Comparison of ENCODE assay signal across 1 cellular context in genomic region chr1:11881749-11882441, GRCh38.
TF ChIP-seq lines count a peak whose summit lies in the region.

No MANE protein-coding gene starts in this region.

TF ChIP-seq in WTC11, 78 proteins besides CTCF, POLR2A, EP300 and RAD21 (continued from another document):
- no peak for TF ChIP-seq PRRX2 (CRISPR knock-in tag; IDR thresholded peaks at IDR 0.05)
- no peak for TF ChIP-seq KAT7 (CRISPR knock-in tag; IDR thresholded peaks at IDR 0.05; ENCODE audit: borderline replicate concordance)
- no peak for TF ChIP-seq E2F5 (CRISPR knock-in tag; IDR thresholded peaks at IDR 0.05)
- no peak for TF ChIP-seq TEAD1 (CRISPR knock-in tag; IDR thresholded peaks at IDR 0.05)
- no peak for TF ChIP-seq FOXP4 (CRISPR knock-in tag; IDR thresholded peaks at IDR 0.05)
- no peak for TF ChIP-seq JUN (CRISPR knock-in tag; IDR thresholded peaks at IDR 0.05)
- TF ChIP-seq ZNF416 (CRISPR knock-in tag; IDR thresholded peaks at IDR 0.05): no peak
- TF ChIP-seq ELF4 (CRISPR knock-in tag; IDR thresholded peaks at IDR 0.05; ENCODE audit: low read depth): no peak
- TF ChIP-seq SMAD3 (CRISPR knock-in tag; IDR thresholded peaks at IDR 0.05; ENCODE audit: borderline replicate concordance): no peak
- TF ChIP-seq E2F4 (CRISPR knock-in tag; IDR thresholded peaks at IDR 0.05; ENCODE audit: borderline replicate concordance, low read depth): no peak
- no peak for TF ChIP-seq SP1 (CRISPR knock-in tag; conservative IDR thresholded peaks at IDR 0.05)
- no peak for TF ChIP-seq NFYB (CRISPR knock-in tag; conservative IDR thresholded peaks at IDR 0.05; ENCODE audit: low read depth)
- TF ChIP-seq OVOL2 (CRISPR knock-in tag; IDR thresholded peaks at IDR 0.05; ENCODE audit: borderline replicate concordance): no peak
